19 cellular contexts compared by ENCODE assay signal in genomic region chr16:87056551-87056950, GRCh38.
DNase-seq lines count a peak whose midpoint lies in the region; ATAC-seq, FAIRE-seq and TF ChIP-seq lines count a peak whose summit lies in the region.
"Had no signal": no experiment of that assay in that cellular context is flagged by ENCODE, and none has a peak within 500 bp of the region (broad histone marks: within the 10 kb centered on the region; RNA-seq: fewer than 3 reads in every experiment).

No MANE protein-coding gene starts in this region.

- no peak for TF ChIP-seq EP300 in K562 (IDR thresholded peaks at IDR 0.05; ENCODE audit: low read length)

- WGBS in K562 (ENCODE audit: insufficient coverage, low coverage, missing lambda C conversion rate) = 13% methylated on average over 11 of the region's 15 CpGs
- WGBS in mesenchymal stem cell = 79% methylated on average over 15 of the region's 15 CpGs

- no peak overlapping the region for H3K4me2 ChIP-seq in GM23338
- no peak overlapping the region for H3K4me2 ChIP-seq in K562 (ENCODE audit: insufficient read depth, low read length)
- no peak overlapping the region for H3K4me2 ChIP-seq in mesenchymal stem cell (ENCODE audit: low read length, poor library complexity, severe bottlenecking)

- H3K4me3 ChIP-seq in GM23338 (no peak overlapping the region), K562 (no peak overlapping the region), mesenchymal stem cell (ENCODE audit: insufficient read depth in 1 of 2, low read depth in 1 of 2, low read length in 2 of 2) (no peak overlapping the region)

- no peak overlapping the region for H3K18ac ChIP-seq in mesenchymal stem cell (ENCODE audit: low read depth in 1 of 2, low read length in 2 of 2)

- no peak overlapping the region for H3K4me3 Mint-ChIP-seq in GM23338
- H3K4me3 Mint-ChIP-seq: B cell; CD4-positive, alpha-beta T cell had no signal

- H3K27me3 Mint-ChIP-seq in GM23338 (ENCODE audit: insufficient read depth, low read depth, poor library complexity) = peaks cover 6% of the 10 kb centered on the region

- H3K27ac ChIP-seq in GM23338 (ENCODE audit: low read depth) (no peak overlapping the region), K562 (ENCODE audit: extremely low read depth, low read depth, low read length) (no peak overlapping the region), mesenchymal stem cell (ENCODE audit: low read length, poor library complexity, severe bottlenecking) (no peak overlapping the region)

- in situ Hi-C loops in K562 (cut with MboI) = loop anchor here (5.0 kb wide), 1 partner anchor 489 kb away; the partner anchor contains the start of gene FOXC2

- CTCF ChIA-PET in K562 (lab: Yijun Ruan, JAX; ENCODE audit: low intra/inter-chr PET ratio) (no interaction called here), HEK293T (lab: Yijun Ruan, JAX) (no interaction called here)

- no peak overlapping the region for H4K8ac ChIP-seq in mesenchymal stem cell (ENCODE audit: low read length)

- ATAC-seq in GM23338 (peak; percentile 10), K562 (peak; percentile 8; the same call in 2 of the 3 replicates), sciatic nerve (peak; percentile 30), GM21447 (IDR thresholded peaks at IDR 0.05; ENCODE audit: unreplicated experiment) (no peak)
- ATAC-seq: HepG2 had no signal

- H3F3A ChIP-seq in GM23338 (replicated peaks; ENCODE audit: low read depth) = no peaks in the 10 kb centered on the region

- no peak overlapping the region for H3K4ac ChIP-seq in mesenchymal stem cell (ENCODE audit: low read depth in 1 of 2, low read length in 2 of 2)

- no TSS peak for BruUV-seq in K562 (replicated peaks; lab: Mats Ljungman, UMichigan)

- H3K23ac ChIP-seq in mesenchymal stem cell (ENCODE audit: low read length in 2 of 2) = no peak overlapping the region

- no peak for TF ChIP-seq RAD21 in K562 (CRISPR knock-in tag; conservative IDR thresholded peaks at IDR 0.05 in 1 of 2, IDR thresholded peaks at IDR 0.05 in 1 of 2)

- no peaks in the 10 kb centered on the region for H3K79me1 ChIP-seq in mesenchymal stem cell (replicated peaks; ENCODE audit: low read length, poor library complexity, severe bottlenecking)

- H3K36me3 ChIP-seq in GM23338 (ENCODE audit: insufficient read depth) (no peaks in the 10 kb centered on the region), K562 (ENCODE audit: control insufficient read depth, insufficient read depth, low read length) (no peaks in the 10 kb centered on the region), mesenchymal stem cell (ENCODE audit: control insufficient read depth in 1 of 2, insufficient read depth in 2 of 2, low read depth in 1 of 2, low read length in 2 of 2) (no peaks in the 10 kb centered on the region)

- H3K9me3 ChIP-seq in K562 (replicated peaks; ENCODE audit: control insufficient read depth, insufficient read depth, low read depth, low read length) = peaks cover 9% of the 10 kb centered on the region
- peaks cover 9% of the 10 kb centered on the region for H3K9me3 ChIP-seq in mesenchymal stem cell (ENCODE audit: control insufficient read depth, low read length)

- TF ChIP-seq CTCF in GM23338 (conservative IDR thresholded peaks at IDR 0.05; ENCODE audit: low read depth in 2 of 2) (no peak), K562 (IDR thresholded peaks at IDR 0.05 in 2 of 3, conservative IDR thresholded peaks at IDR 0.05 in 1 of 3; ENCODE audit: insufficient read depth in 2 of 3, low read depth in 1 of 3, low read length in 3 of 3) (no peak)

- no peaks in the 10 kb centered on the region for H3K9me1 ChIP-seq in K562 (ENCODE audit: control insufficient read depth, insufficient read depth, low read length)

- H4K91ac ChIP-seq in mesenchymal stem cell (ENCODE audit: low read length) = no peak overlapping the region

- H3K27me3 ChIP-seq in GM23338 (ENCODE audit: insufficient read depth) = no peaks in the 10 kb centered on the region
- H3K27me3 ChIP-seq in K562 (ENCODE audit: control insufficient read depth in 2 of 2, insufficient read depth in 2 of 2, low read length in 2 of 2) = peaks cover 3 to 9% of the 10 kb centered on the region in 2 experiments; a peak in 3 of 5 replicates
- H3K27me3 ChIP-seq in mesenchymal stem cell (ENCODE audit: control insufficient read depth in 1 of 2, insufficient read depth in 1 of 2, low read length in 2 of 2) = peaks cover 0 to 74% of the 10 kb centered on the region in 2 experiments

- intact Hi-C loops in K562 (cut with micrococcal nuclease) = no loop called here
- intact Hi-C loops in sciatic nerve (cut with DNase I) = no loop called here

- peak overlapping the region; percentile 31 for H2AK5ac ChIP-seq in mesenchymal stem cell (ENCODE audit: low read length, severe bottlenecking)

- H2AFZ ChIP-seq in GM23338 (no peak overlapping the region; the same call in 1 of the 2 replicates), K562 (ENCODE audit: low read depth, low read length) (no peak overlapping the region), mesenchymal stem cell (ENCODE audit: low read depth, low read length) (no peak overlapping the region)

- H3K79me2 ChIP-seq in GM23338 (replicated peaks; ENCODE audit: insufficient read depth) (no peaks in the 10 kb centered on the region), K562 (ENCODE audit: control insufficient read depth, insufficient read depth, low read length) (no peaks in the 10 kb centered on the region)

- H3K9ac ChIP-seq in K562 (ENCODE audit: insufficient read depth in 1 of 2, low read depth in 2 of 2, low read length in 2 of 2) (no peak overlapping the region), mesenchymal stem cell (ENCODE audit: low read length) (no peak overlapping the region)

- H3K14ac ChIP-seq in mesenchymal stem cell (ENCODE audit: low read length in 2 of 2) = no peak overlapping the region

- peaks cover 5% of the 10 kb centered on the region for H3K4me1 Mint-ChIP-seq in GM23338

- H4K20me1 ChIP-seq in GM23338 (replicated peaks; ENCODE audit: insufficient read depth) (no peaks in the 10 kb centered on the region), K562 (replicated peaks; ENCODE audit: control insufficient read depth, insufficient read depth, low read length) (no peaks in the 10 kb centered on the region)

- H3K4me1 ChIP-seq in GM23338 (ENCODE audit: insufficient read depth) (no peaks in the 10 kb centered on the region), K562 (replicated peaks in 1 of 2; ENCODE audit: control insufficient read depth in 2 of 2, insufficient read depth in 2 of 2, low read length in 2 of 2) (peaks cover 17 to 32% of the 10 kb centered on the region in 2 experiments), mesenchymal stem cell (ENCODE audit: control insufficient read depth, insufficient read depth, low read depth, low read length) (peaks cover 7% of the 10 kb centered on the region)

- no peaks in the 10 kb centered on the region for H3K9me2 ChIP-seq in GM23338 (ENCODE audit: insufficient read depth)

- FAIRE-seq in K562 (lab: Jason Lieb, UNC) = no peak
- FAIRE-seq: A204.1, G401.6, GM12891, GM19239, H54, HepG2 had no signal

- H3K36me3 Mint-ChIP-seq in GM23338 (ENCODE audit: low read depth) = peaks cover 3% of the 10 kb centered on the region; the same call in 1 of the 3 replicates

- H2BK15ac ChIP-seq in mesenchymal stem cell (ENCODE audit: low read depth, poor library complexity, severe bottlenecking) = peak overlapping the region; percentile 9

- DNase-seq in GM23338 (ENCODE audit: low spot score) (no peak), K562 (ENCODE audit: extremely low read depth in 1 of 4, low spot score in 3 of 4) (no peak), mesenchymal stem cell (no peak), sciatic nerve (ENCODE audit: low spot score) (no peak), HEK293T (ENCODE audit: extremely low spot score) (no peak), middle frontal gyrus (ENCODE audit: extremely low spot score, low spot score) (no peak)
- DNase-seq: C1 segment of cervical spinal cord; Calu3; CD4-positive, alpha-beta T cell; DMS 273 treated with DMSO at 0.1 percent for 48 hours; DMS79 had no signal

- H3K27ac Mint-ChIP-seq in GM23338 = no peak overlapping the region
- H3K27ac Mint-ChIP-seq: B cell; CD4-positive, alpha-beta T cell had no signal

- no peak overlapping the region for H2BK5ac ChIP-seq in mesenchymal stem cell (ENCODE audit: low read depth, low read length, poor library complexity, severe bottlenecking)

- no peak for TF ChIP-seq POLR2A in K562 (conservative IDR thresholded peaks at IDR 0.05)

- POLR2A ChIA-PET in K562 (lab: Yijun Ruan, JAX) (no interaction called here), HEK293T (lab: Yijun Ruan, JAX) (no interaction called here)

- H2BK120ac ChIP-seq in mesenchymal stem cell (ENCODE audit: low read depth, low read length) = no peak overlapping the region

- peaks cover 14% of the 10 kb centered on the region for H3K9me3 Mint-ChIP-seq in GM23338
- H3K9me3 Mint-ChIP-seq: CD4-positive, alpha-beta T cell had no signal

- no peak overlapping the region for H2BK12ac ChIP-seq in mesenchymal stem cell (ENCODE audit: low read length in 2 of 2)

TF ChIP-seq in GM23338, 12 proteins besides CTCF, POLR2A, EP300 and RAD21 (continues in another document):
- TF ChIP-seq STAT1 (IDR thresholded peaks at IDR 0.05; ENCODE audit: unreplicated experiment) (no peak), NANOG (IDR thresholded peaks at IDR 0.05; ENCODE audit: borderline replicate concordance) (no peak), ZNF114 (CRISPR knock-in tag; IDR thresholded peaks at IDR 0.05) (no peak), ZNF331 (CRISPR knock-in tag; IDR thresholded peaks at IDR 0.05; ENCODE audit: low read depth) (no peak)

TF ChIP-seq in K562, 482 proteins besides CTCF, POLR2A, EP300 and RAD21 (continues in another document):
- TF ChIP-seq ZNF316 (IDR thresholded peaks at IDR 0.05) = 0 out of 2 replicates have a peak, but pooled peaks have one; percentile 19

TF ChIP-seq in HEK293T, 16 proteins besides CTCF, POLR2A, EP300 and RAD21:
- TF ChIP-seq SUZ12 (IDR thresholded peaks at IDR 0.05) (no peak), FOXA1 (IDR thresholded peaks at IDR 0.05) (no peak), ARNT (IDR thresholded peaks at IDR 0.05) (no peak), LEF1 (IDR thresholded peaks at IDR 0.05; ENCODE audit: borderline replicate concordance) (no peak), FOXM1 (IDR thresholded peaks at IDR 0.05; ENCODE audit: borderline replicate concordance) (no peak), ZNF384 (IDR thresholded peaks at IDR 0.05) (no peak), NFRKB (IDR thresholded peaks at IDR 0.05) (no peak), ELF4 (IDR thresholded peaks at IDR 0.05) (no peak), SP1 (IDR thresholded peaks at IDR 0.05) (no peak), L3MBTL2 (conservative IDR thresholded peaks at IDR 0.05) (no peak), HDGF (IDR thresholded peaks at IDR 0.05; ENCODE audit: borderline replicate concordance) (no peak), TARDBP (IDR thresholded peaks at IDR 0.05) (no peak)
